In the genomic region with DNA sequence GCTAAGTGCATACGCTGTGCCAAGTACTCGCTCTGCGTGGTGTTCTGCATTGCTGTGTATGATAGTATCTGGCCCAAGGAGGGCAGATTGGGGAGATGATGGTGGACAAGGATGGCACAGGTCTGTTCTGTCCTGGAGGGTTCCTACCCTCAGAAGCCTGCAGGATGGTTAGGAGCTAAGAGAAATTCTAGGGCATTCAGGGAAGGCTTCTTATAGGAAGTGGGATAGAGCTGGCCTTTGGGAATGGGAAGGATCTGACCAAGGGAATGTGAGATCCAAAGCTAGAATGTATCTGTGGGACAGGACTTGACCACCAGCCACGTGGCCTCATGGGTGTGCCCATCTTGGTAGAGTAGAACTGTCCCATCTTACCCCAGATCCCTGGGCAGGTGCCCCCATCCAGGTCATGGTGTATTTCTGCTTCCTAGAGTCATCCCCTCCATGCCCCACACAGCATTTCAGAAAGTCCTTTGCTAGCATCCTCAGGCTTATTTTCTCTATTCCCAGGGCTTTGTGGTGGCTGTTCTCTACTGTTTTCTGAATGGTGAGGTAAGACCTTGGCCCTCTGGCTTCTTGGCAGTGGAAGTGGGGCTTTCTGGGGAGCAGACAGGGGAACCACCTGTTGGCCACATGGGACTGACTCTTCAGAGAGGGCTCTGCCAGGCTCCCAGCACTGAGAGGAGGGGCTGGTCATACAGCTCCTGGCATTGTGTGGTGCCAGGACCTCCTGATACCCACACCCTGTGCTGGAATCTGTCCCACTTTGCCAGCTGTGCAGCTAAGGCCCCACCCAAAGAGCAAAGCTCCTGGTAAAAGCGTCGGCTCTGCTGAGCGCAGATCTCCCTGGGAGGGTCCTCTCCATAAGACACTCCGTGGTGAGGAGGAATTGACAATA, we compare ENCODE assay signal across 16 cellular contexts. TPM values are rescaled to one million over a fixed set of nuclear protein-coding genes. Genes with fewer than 3 reads are reported as not detected.
"Had no signal": no experiment of that assay in that cellular context is flagged by ENCODE, and none has a peak within 500 bp of the region (broad histone marks: within the 10 kb centered on the region; RNA-seq: fewer than 3 reads in every experiment).

No MANE protein-coding gene starts in this region.

- H3K36me3 ChIP-seq: right atrium auricular region, upper lobe of left lung had no signal

- H3K4me1 ChIP-seq: right atrium auricular region, upper lobe of left lung had no signal

- H3K4me3 ChIP-seq: right atrium auricular region, smooth muscle cell, upper lobe of left lung had no signal

- H3K27me3 ChIP-seq: right atrium auricular region, upper lobe of left lung had no signal

- ATAC-seq: SK-N-SH treated with all-trans-retinoic acid at 6 μM for 48 hours; stimulated activated effector memory CD8-positive, alpha-beta T cell treated with anti-CD3 and anti-CD28 coated beads, Interleukin-12 subunit alpha, Interleukin-12 subunit beta, amount 100 ng/mL, for 72 hours had no signal

- DNase-seq: activated CD4-positive, alpha-beta T cell treated with anti-CD3 and anti-CD28 coated beads for 48 hours; activated gamma-delta T cell; activated T-cell treated with anti-CD3 and anti-CD28 coated beads, Interleukin-2, amount 50 U/mL, for 1 hour; amygdala; cerebellar nuclear complex; dermis blood vessel endothelial cell; glutamatergic neuron; immature natural killer cell; mesendoderm had no signal

- H3K9me3 ChIP-seq: right atrium auricular region, upper lobe of left lung had no signal

- H3K27ac ChIP-seq: right atrium auricular region, upper lobe of left lung had no signal

RNA-seq across cellular contexts. Expression of gene ADCYAP1R1, which starts 52.5 kb away (rescaled TPM):
- total RNA-seq: dermis blood vessel endothelial cell, fibroblast of villous mesenchyme, myocyte, smooth muscle cell had no signal
